In genomic region chr14:81453166-81453766, GRCh38 we compare ENCODE assay signal across 8 cellular contexts. TPM values are rescaled to one million over a fixed set of nuclear protein-coding genes. Genes with fewer than 3 reads are reported as not detected.
DNase-seq lines count a peak whose midpoint lies in the region; ATAC-seq and TF ChIP-seq lines count a peak whose summit lies in the region.

No MANE protein-coding gene starts in this region.

- H3K9me3 Mint-ChIP-seq in CD8-positive, alpha-beta T cell = no peaks in the 10 kb centered on the region
- H3K9me3 Mint-ChIP-seq in activated T-cell treated with anti-CD3 and anti-CD28 coated beads, Interleukin-2, amount 50 U/mL, for 24 hours = no peaks in the 10 kb centered on the region

- no peak overlapping the region for H3K27ac ChIP-seq in CD8-positive, alpha-beta T cell (ENCODE audit: low read depth, low read length)

- H3K4me1 Mint-ChIP-seq in CD8-positive, alpha-beta T cell (ENCODE audit: low read depth) = peaks cover 3% of the 10 kb centered on the region
- peaks cover 8% of the 10 kb centered on the region for H3K4me1 Mint-ChIP-seq in activated T-cell treated with anti-CD3 and anti-CD28 coated beads, Interleukin-2, amount 50 U/mL, for 24 hours (ENCODE audit: low read depth)

- H3K36me3 ChIP-seq in CD8-positive, alpha-beta T cell (ENCODE audit: insufficient read depth, low read length) = no peaks in the 10 kb centered on the region

- no peak overlapping the region for H3K27ac Mint-ChIP-seq in CD8-positive, alpha-beta T cell
- no peak overlapping the region for H3K27ac Mint-ChIP-seq in activated T-cell treated with anti-CD3 and anti-CD28 coated beads, Interleukin-2, amount 50 U/mL, for 24 hours

- CTCF ChIA-PET in CD8-positive, alpha-beta T cell (lab: Charles Lee) = interaction anchor here (0.6 to 6.1 kb wide), 16 partner anchors 8 to 777 kb away, joined by 3 to 53 read pairs (median 5); no protein-coding TSS in a partner anchor

- H3K27me3 ChIP-seq in CD8-positive, alpha-beta T cell (ENCODE audit: insufficient read depth, low read length) = no peaks in the 10 kb centered on the region

- DNase-seq in CD8-positive, alpha-beta T cell = peak in 5 of 7 experiments; percentile 36 to 58 (median 45)
- DNase-seq in NCI-H748 treated with DMSO at 0.1 percent for 48 hours (lab: John Stamatoyannopoulos, UW) = peak; percentile 75
- DNase-seq in activated T-cell treated with anti-CD3 and anti-CD28 coated beads, Interleukin-2, amount 50 U/mL, for 24 hours = peak; percentile 58
- DNase-seq in fibroblast of pulmonary artery (ENCODE audit: low read depth) = peak; percentile 66
- no peak for DNase-seq in omental fat pad (ENCODE audit: low spot score)

- POLR2A ChIA-PET in CD8-positive, alpha-beta T cell (lab: Charles Lee) = no interaction called here

- H3K4me1 ChIP-seq in CD8-positive, alpha-beta T cell (ENCODE audit: insufficient read depth, low read length) = no peaks in the 10 kb centered on the region

- peak; percentile 86 for ATAC-seq in CD8-positive, alpha-beta T cell
- ATAC-seq in GM19043 (IDR thresholded peaks at IDR 0.05; ENCODE audit: low read depth, unreplicated experiment) (peak; percentile 67), HG03342 (IDR thresholded peaks at IDR 0.05; ENCODE audit: unreplicated experiment) (peak; percentile 65), omental fat pad (ENCODE audit: low FRiP score) (no peak), HG02763 (IDR thresholded peaks at IDR 0.05; ENCODE audit: unreplicated experiment) (no peak)

- no peak overlapping the region for H3K4me3 Mint-ChIP-seq in CD8-positive, alpha-beta T cell
- H3K4me3 Mint-ChIP-seq in activated T-cell treated with anti-CD3 and anti-CD28 coated beads, Interleukin-2, amount 50 U/mL, for 24 hours = no peak overlapping the region

- H3K4me3 ChIP-seq in CD8-positive, alpha-beta T cell (ENCODE audit: low read depth, low read length) = no peak overlapping the region
- no peak overlapping the region for H3K4me3 ChIP-seq in fibroblast of pulmonary artery (replicated peaks; ENCODE audit: low read depth, low read length)

- no peaks in the 10 kb centered on the region for H3K36me3 Mint-ChIP-seq in CD8-positive, alpha-beta T cell
- H3K36me3 Mint-ChIP-seq in activated T-cell treated with anti-CD3 and anti-CD28 coated beads, Interleukin-2, amount 50 U/mL, for 24 hours (ENCODE audit: low read depth) = no peaks in the 10 kb centered on the region

- H3K27me3 Mint-ChIP-seq in CD8-positive, alpha-beta T cell (ENCODE audit: low read depth) = peaks cover 4% of the 10 kb centered on the region
- peaks cover 24% of the 10 kb centered on the region for H3K27me3 Mint-ChIP-seq in activated T-cell treated with anti-CD3 and anti-CD28 coated beads, Interleukin-2, amount 50 U/mL, for 24 hours

- H3K9me3 ChIP-seq in CD8-positive, alpha-beta T cell (ENCODE audit: low read length) = no peaks in the 10 kb centered on the region

- intact Hi-C loops in CD8-positive, alpha-beta T cell (cut with DNase I, micrococcal nuclease) = loop anchor here (1.0 to 2.0 kb wide), 2 partner anchors 184 kb away; no protein-coding TSS in a partner anchor

- peak; percentile 89 for TF ChIP-seq CTCF in CD8-positive, alpha-beta T cell (IDR thresholded peaks at IDR 0.05)
- TF ChIP-seq CTCF in fibroblast of pulmonary artery (IDR thresholded peaks at IDR 0.05; ENCODE audit: low read length, missing control alignments) = peak; percentile 87
- peak in 2 of 3 donors; percentile 64 to 75 for TF ChIP-seq CTCF in omental fat pad (IDR thresholded peaks at IDR 0.05)

RNA-seq across cellular contexts. Expression of gene STON2, which starts 53.1 kb away (rescaled TPM):
- total RNA-seq in CD8-positive, alpha-beta T cell = not detected
- total RNA-seq in omental fat pad = 10 to 100 TPM in 3 of 4 donors, 1 to 10 TPM in 1; 8.0 to 31.4 (median 18.6) TPM

Comparison
In these comparisons a context has a peak if more than half of its experiments do, and no peak if none do; other contexts are left out.
1. ATAC-seq: peak in CD8-positive, alpha-beta T cell (single experiment), GM19043 (single experiment) and HG03342 (single experiment); none in omental fat pad (single experiment) and HG02763 (single experiment).
2. RNA of gene STON2, which starts 53.1 kb away (total RNA-seq): 8.0 to 31.4 TPM in omental fat pad; not detected in CD8-positive, alpha-beta T cell; every median in the first group is over 4 times any median in the second.
3. Peak in every context shown above with its lines, with median percentiles within 50 percentile points of each other: CTCF ChIP-seq.